19 cellular contexts compared by ENCODE assay signal in the genomic region with DNA sequence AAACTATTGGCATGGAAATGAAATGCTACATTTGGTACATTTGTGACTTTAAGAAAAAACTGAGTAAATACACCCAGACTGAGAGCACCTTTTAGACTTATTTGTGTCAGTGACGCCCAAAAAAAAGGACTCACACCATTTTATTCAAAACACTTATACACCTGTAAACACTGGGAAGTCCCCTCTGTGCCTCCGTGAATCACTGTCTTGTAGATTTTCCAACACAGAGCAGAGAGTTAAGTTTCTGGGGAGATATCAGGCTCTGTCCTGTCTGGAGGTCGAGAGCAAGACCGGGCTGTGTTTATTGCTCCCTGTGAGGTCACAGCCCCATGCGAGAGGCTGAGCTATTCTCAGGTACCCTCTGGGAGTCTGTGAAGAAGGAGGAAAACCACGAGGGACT.
DNase-seq lines count a peak whose midpoint lies in the region; ATAC-seq lines count a peak whose summit lies in the region.
"Had no signal": no experiment of that assay in that cellular context is flagged by ENCODE, and none has a peak within 500 bp of the region (broad histone marks: within the 10 kb centered on the region; RNA-seq: fewer than 3 reads in every experiment).

No MANE protein-coding gene starts in this region.

- no peaks in the 10 kb centered on the region for H3K27me3 Mint-ChIP-seq in activated T-cell treated with anti-CD3 and anti-CD28 coated beads, Interleukin-2, amount 50 U/mL, for 72 hours (ENCODE audit: low read depth)
- no peaks in the 10 kb centered on the region for H3K27me3 Mint-ChIP-seq in activated T-cell treated with anti-CD3 and anti-CD28 coated beads, Interleukin-2, amount 50 U/mL, for 4 hours (ENCODE audit: low read depth)
- peaks cover 4% of the 10 kb centered on the region for H3K27me3 Mint-ChIP-seq in T-helper 17 cell
- H3K27me3 Mint-ChIP-seq: CD4-positive, alpha-beta T cell had no signal

- peak overlapping the region; percentile 59 for H3K27ac Mint-ChIP-seq in activated T-cell treated with anti-CD3 and anti-CD28 coated beads, Interleukin-2, amount 50 U/mL, for 72 hours
- H3K27ac Mint-ChIP-seq in T-helper 17 cell = peak overlapping the region; percentile 82
- H3K27ac Mint-ChIP-seq: CD4-positive, alpha-beta T cell had no signal

- H3K9me3 Mint-ChIP-seq in activated T-cell treated with anti-CD3 and anti-CD28 coated beads, Interleukin-2, amount 50 U/mL, for 72 hours = no peaks in the 10 kb centered on the region
- no peaks in the 10 kb centered on the region for H3K9me3 Mint-ChIP-seq in activated T-cell treated with anti-CD3 and anti-CD28 coated beads, Interleukin-2, amount 50 U/mL, for 4 hours
- H3K9me3 Mint-ChIP-seq: CD4-positive, alpha-beta T cell had no signal

- intact Hi-C loops in cardiac septum (cut with DNase I) = no loop called here

- H3K4me1 Mint-ChIP-seq in activated T-cell treated with anti-CD3 and anti-CD28 coated beads, Interleukin-2, amount 50 U/mL, for 72 hours (ENCODE audit: low read depth) = peaks cover 55% of the 10 kb centered on the region
- H3K4me1 Mint-ChIP-seq in activated T-cell treated with anti-CD3 and anti-CD28 coated beads, Interleukin-2, amount 50 U/mL, for 4 hours (ENCODE audit: low read depth) = peaks cover 39% of the 10 kb centered on the region
- H3K4me1 Mint-ChIP-seq in T-helper 17 cell = peaks cover 18% of the 10 kb centered on the region

- H3K9me3 ChIP-seq in T-helper 17 cell (ENCODE audit: control insufficient read depth, low read length, poor library complexity, severe bottlenecking) = no peaks in the 10 kb centered on the region
- H3K9me3 ChIP-seq: heart right ventricle, suprapubic skin, vagina had no signal

- peak overlapping the region; percentile 46 to 52 for H3K4me3 Mint-ChIP-seq in activated T-cell treated with anti-CD3 and anti-CD28 coated beads, Interleukin-2, amount 50 U/mL, for 72 hours
- no peak overlapping the region for H3K4me3 Mint-ChIP-seq in activated T-cell treated with anti-CD3 and anti-CD28 coated beads, Interleukin-2, amount 50 U/mL, for 4 hours
- H3K4me3 Mint-ChIP-seq in T-helper 17 cell = no peak overlapping the region
- H3K4me3 Mint-ChIP-seq: CD4-positive, alpha-beta T cell had no signal

- no peaks in the 10 kb centered on the region for H3K36me3 Mint-ChIP-seq in activated T-cell treated with anti-CD3 and anti-CD28 coated beads, Interleukin-2, amount 50 U/mL, for 72 hours (ENCODE audit: insufficient read depth in 2 of 2)
- no peaks in the 10 kb centered on the region for H3K36me3 Mint-ChIP-seq in activated T-cell treated with anti-CD3 and anti-CD28 coated beads, Interleukin-2, amount 50 U/mL, for 4 hours (ENCODE audit: insufficient read depth)
- no peaks in the 10 kb centered on the region for H3K36me3 Mint-ChIP-seq in T-helper 17 cell (ENCODE audit: low read depth)

- peak; percentile 38 to 39 for ATAC-seq in activated T-cell treated with anti-CD3 and anti-CD28 coated beads, Interleukin-2, amount 50 U/mL, for 72 hours (replicated peaks in 1 of 2)
- ATAC-seq in activated T-cell treated with anti-CD3 and anti-CD28 coated beads, Interleukin-2, amount 50 U/mL, for 4 hours = no peak
- ATAC-seq in T-helper 17 cell (no peak), HG02885 (IDR thresholded peaks at IDR 0.05; ENCODE audit: poor library complexity, unreplicated experiment) (no peak), HG02798 (IDR thresholded peaks at IDR 0.05; ENCODE audit: poor library complexity, unreplicated experiment) (no peak)
- ATAC-seq: heart right ventricle, left ventricle myocardium superior had no signal

- no peak for DNase-seq in activated T-cell treated with anti-CD3 and anti-CD28 coated beads, Interleukin-2, amount 50 U/mL, for 72 hours
- no peak for DNase-seq in activated T-cell treated with anti-CD3 and anti-CD28 coated beads, Interleukin-2, amount 50 U/mL, for 4 hours
- DNase-seq in T-helper 17 cell (no peak), islet precursor cell (peak; percentile 39), GOT3 (lab: John Stamatoyannopoulos, UW) (no peak), cardiac septum (ENCODE audit: low spot score) (no peak)
- DNase-seq: activated gamma-delta T cell treated with Interleukin-2 at 50 U/mL for 16 hours; amygdala; CD4-positive, alpha-beta T cell; DMS53; heart right ventricle; left ventricle myocardium superior; NCI-H1436 treated with DMSO at 0.1 percent for 48 hours; NCI-H526 treated with DMSO at 0.1 percent for 48 hours; SHP77 treated with DMSO at 0.1 percent for 48 hours had no signal

Comparison
In these comparisons a context has a peak if more than half of its experiments do, and no peak if none do; other contexts are left out.
1. ATAC-seq: peak in activated T-cell treated with anti-CD3 and anti-CD28 coated beads, Interleukin-2, amount 50 U/mL, for 72 hours (2 of 2); none in activated T-cell treated with anti-CD3 and anti-CD28 coated beads, Interleukin-2, amount 50 U/mL, for 4 hours (0 of 2), T-helper 17 cell (single experiment), HG02885 (single experiment) and HG02798 (single experiment).
2. H3K4me3 Mint-ChIP-seq: peak in activated T-cell treated with anti-CD3 and anti-CD28 coated beads, Interleukin-2, amount 50 U/mL, for 72 hours (2 of 2); none in activated T-cell treated with anti-CD3 and anti-CD28 coated beads, Interleukin-2, amount 50 U/mL, for 4 hours (single experiment) and T-helper 17 cell (single experiment).